8 cellular contexts compared by ENCODE assay signal in the genomic region with DNA sequence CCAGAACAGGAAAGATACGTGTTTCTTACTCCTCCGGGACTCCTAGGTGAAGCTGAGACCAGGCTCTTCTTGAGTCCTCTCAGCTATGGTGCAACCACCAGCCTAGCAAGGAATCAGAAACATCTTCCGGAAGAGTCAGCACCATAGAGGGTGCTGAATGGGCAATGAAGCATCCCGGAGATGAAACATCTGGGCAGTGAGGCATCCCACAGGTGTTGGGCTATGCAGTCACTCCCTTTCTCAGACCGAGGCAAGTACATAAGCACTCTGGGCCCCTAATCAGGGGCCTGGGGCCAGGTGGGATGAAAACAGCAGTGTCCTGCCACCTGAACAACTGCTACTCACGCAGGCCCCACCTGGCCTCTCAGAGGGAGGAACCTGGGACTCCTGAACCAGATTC. TPM values are rescaled to one million over a fixed set of nuclear protein-coding genes. Genes with fewer than 3 reads are reported as not detected.
DNase-seq lines count a peak whose midpoint lies in the region; ATAC-seq, FAIRE-seq and TF ChIP-seq lines count a peak whose summit lies in the region.

No MANE protein-coding gene starts in this region.

- ATAC-seq in HG03378 (IDR thresholded peaks at IDR 0.05; ENCODE audit: unreplicated experiment) (peak; percentile 15), GM12878 (peak; percentile 57)

- no peak for DNase-seq in activated naive CD4-positive, alpha-beta T cell treated with anti-CD3 and anti-CD28 coated beads for 36 hours
- DNase-seq in activated naive CD4-positive, alpha-beta T cell treated with Interleukin-2 at 50 U/mL for 16 hours: no peak
- DNase-seq in GM12878 (ENCODE audit: low read depth, low spot score): peak; percentile 51
- no peak for DNase-seq in mesendoderm
- DNase-seq in NCI-H146 treated with DMSO at 0.1 percent for 48 hours (lab: John Stamatoyannopoulos, UW; ENCODE audit: unreplicated experiment): no peak
- no peak for DNase-seq in ecto neural progenitor cell (ENCODE audit: low spot score)
- no peak for DNase-seq in DMS 273 treated with DMSO at 0.1 percent for 48 hours (lab: John Stamatoyannopoulos, UW)

- peak; percentile 14; the same call in 1 of the 2 replicates for TF ChIP-seq POLR2A in GM12878 (IDR thresholded peaks at IDR 0.05; ENCODE audit: low read depth, low read length)

- H2BK15ac ChIP-seq in mesendoderm (replicated peaks; ENCODE audit: low read depth): no peak overlapping the region

- peaks cover 48% of the 10 kb centered on the region for H3K4me1 Mint-ChIP-seq in activated naive CD4-positive, alpha-beta T cell treated with anti-CD3 and anti-CD28 coated beads for 36 hours (ENCODE audit: low read depth)

- no peaks in the 10 kb centered on the region for H3K27me3 Mint-ChIP-seq in activated naive CD4-positive, alpha-beta T cell treated with anti-CD3 and anti-CD28 coated beads for 36 hours (ENCODE audit: low read depth)

- CTCF ChIA-PET in activated naive CD4-positive, alpha-beta T cell treated with anti-CD3 and anti-CD28 coated beads for 36 hours (lab: Charles Lee): interaction anchor here (0.5 to 2.5 kb wide), 4 partner anchors 16 to 564 kb away, joined by 3 to 11 read pairs (median 4); partner anchors contain the start of gene PASK
- CTCF ChIA-PET in GM12878 (lab: Yijun Ruan, JAX): interaction anchor here (1.4 to 11.9 kb wide), 5 partner anchors 12 to 71 kb away, joined by 3 to 196 read pairs (median 25); partner anchors contain the start of genes ANKMY1, DUSP28 and RNPEPL1

- no peak overlapping the region for H3K18ac ChIP-seq in mesendoderm (ENCODE audit: low read length)

- RAD21 ChIA-PET in GM12878 (lab: Charles Lee; ENCODE audit: unreplicated experiment): interaction anchor here (1.0 to 10.9 kb wide), 3 partner anchors 23 to 70 kb away, joined by 3 to 206 read pairs (median 49); partner anchors contain the start of genes ANKMY1 and DUSP28

- no peak overlapping the region for H3K56ac ChIP-seq in mesendoderm (ENCODE audit: low read length)

- H3K9me3 Mint-ChIP-seq in activated naive CD4-positive, alpha-beta T cell treated with anti-CD3 and anti-CD28 coated beads for 36 hours: peaks cover 2% of the 10 kb centered on the region

- no peak overlapping the region for H2AFZ ChIP-seq in GM12878 (ENCODE audit: control insufficient read depth, low read depth, low read length)

- SMC1A ChIA-PET in GM12878 (lab: Charles Lee; ENCODE audit: uncharacterized antibody, unreplicated experiment): interaction anchor here (1.3 to 6.4 kb wide), 4 partner anchors 23 to 71 kb away, joined by 3 to 124 read pairs (median 18); partner anchors contain the start of genes ANKMY1 and DUSP28

- TF ChIP-seq RAD21 in GM12878 (IDR thresholded peaks at IDR 0.05; ENCODE audit: insufficient read depth, low read depth, low read length): no peak

- H3K4me3 ChIP-seq in GM12878: peak overlapping the region; percentile 95
- no peak overlapping the region for H3K4me3 ChIP-seq in mesendoderm (ENCODE audit: low read length)

- H2BK120ac ChIP-seq in mesendoderm (ENCODE audit: low read depth, low read length): no peak overlapping the region

- peaks cover 50% of the 10 kb centered on the region for H3K79me2 ChIP-seq in GM12878 (ENCODE audit: control insufficient read depth, insufficient read depth, low read length)
- H3K79me2 ChIP-seq in mesendoderm (ENCODE audit: control insufficient read depth, insufficient read depth, low read length): peaks cover 27% of the 10 kb centered on the region

- peak overlapping the region; percentile 92 for H3K4me3 Mint-ChIP-seq in activated naive CD4-positive, alpha-beta T cell treated with anti-CD3 and anti-CD28 coated beads for 36 hours

- no peaks in the 10 kb centered on the region for H3K27me3 ChIP-seq in GM12878 (replicated peaks in 1 of 2; ENCODE audit: control insufficient read depth in 2 of 2, insufficient read depth in 2 of 2, low read length in 1 of 2)
- H3K27me3 ChIP-seq in mesendoderm (ENCODE audit: insufficient read depth, low read length, poor library complexity): no peaks in the 10 kb centered on the region

- BruUV-seq in GM12878 (replicated peaks; lab: Mats Ljungman, UMichigan): no TSS peak

- peaks cover 0 to 1% of the 10 kb centered on the region in 2 experiments; a peak in 2 of 4 replicates for H3K36me3 ChIP-seq in GM12878 (ENCODE audit: control insufficient read depth in 2 of 2, insufficient read depth in 2 of 2, low read length in 1 of 2)
- H3K36me3 ChIP-seq in mesendoderm (ENCODE audit: control insufficient read depth, insufficient read depth, low read length): no peaks in the 10 kb centered on the region

- peaks cover 10% of the 10 kb centered on the region for H3K36me3 Mint-ChIP-seq in activated naive CD4-positive, alpha-beta T cell treated with anti-CD3 and anti-CD28 coated beads for 36 hours (ENCODE audit: low read depth)

- H3K4me1 ChIP-seq in GM12878 (ENCODE audit: control insufficient read depth, insufficient read depth, low read length) (peaks cover 42% of the 10 kb centered on the region), mesendoderm (ENCODE audit: control insufficient read depth, low read depth, low read length) (peaks cover 12% of the 10 kb centered on the region)

- no peak overlapping the region for H3K23ac ChIP-seq in mesendoderm (ENCODE audit: low read length)

- peaks cover 31% of the 10 kb centered on the region for H3K79me1 ChIP-seq in mesendoderm (ENCODE audit: low read length)

- no peaks in the 10 kb centered on the region; the same call in 1 of the 2 replicates for H4K20me1 ChIP-seq in GM12878 (ENCODE audit: control insufficient read depth, insufficient read depth)

- H4K8ac ChIP-seq in mesendoderm (ENCODE audit: low read depth, low read length): no peak overlapping the region

- FAIRE-seq in GM12878 (lab: Jason Lieb, UNC): peak; percentile 18

- H3K27ac Mint-ChIP-seq in activated naive CD4-positive, alpha-beta T cell treated with anti-CD3 and anti-CD28 coated beads for 36 hours: no peak overlapping the region

- H2BK5ac ChIP-seq in mesendoderm (ENCODE audit: low read length): no peak overlapping the region

- no peak overlapping the region for H4K5ac ChIP-seq in mesendoderm (ENCODE audit: low read length)

- intact Hi-C loops in activated naive CD4-positive, alpha-beta T cell treated with anti-CD3 and anti-CD28 coated beads for 36 hours (cut with micrococcal nuclease): no loop called here
- intact Hi-C loops in GM12878 (cut with micrococcal nuclease; ENCODE audit: unreplicated experiment): no loop called here

- no peak for TF ChIP-seq EP300 in GM12878 (IDR thresholded peaks at IDR 0.05; ENCODE audit: borderline replicate concordance in 1 of 2, control insufficient read depth in 1 of 2, low read depth in 2 of 2, low read length in 2 of 2)

- H3K4me2 ChIP-seq in GM12878 (ENCODE audit: control insufficient read depth, insufficient read depth): peak overlapping the region; percentile 73
- H3K4me2 ChIP-seq in mesendoderm (ENCODE audit: low read length): peak overlapping the region; percentile 32

- POLR2A ChIA-PET in GM12878 (lab: Charles Lee): interaction anchor here (1.1 to 6.7 kb wide), 11 partner anchors 16 to 453 kb away, joined by 3 to 233 read pairs (median 5); partner anchors contain the start of genes DUSP28, GPR35 and RNPEPL1

- H3K9me3 ChIP-seq in GM12878 (replicated peaks; ENCODE audit: control insufficient read depth, insufficient read depth, low read length): no peaks in the 10 kb centered on the region; the same call in 1 of the 3 replicates

- peak overlapping the region; percentile 92 for H3K27ac ChIP-seq in GM12878 (ENCODE audit: control insufficient read depth, insufficient read depth)
- H3K27ac ChIP-seq in mesendoderm (ENCODE audit: low read depth, low read length): no peak overlapping the region

- H3K4ac ChIP-seq in mesendoderm (ENCODE audit: low read depth, low read length): no peak overlapping the region

- peak overlapping the region; percentile 84 for H3K9ac ChIP-seq in GM12878 (ENCODE audit: control insufficient read depth, insufficient read depth, low read length)
- peak overlapping the region; percentile 94 for H3K9ac ChIP-seq in mesendoderm (ENCODE audit: low read length)

- H2AK5ac ChIP-seq in mesendoderm (ENCODE audit: low read length): no peak overlapping the region

- in situ Hi-C loops in GM12878 (cut with MboI): no loop called here

- WGBS in GM12878 (ENCODE audit: insufficient coverage, insufficient replicate concordance, low lambda C conversion rate, missing lambda C conversion rate): 3% methylated on average over 6 of the region's 6 CpGs
- no CpG with 5 or more reads among the region's 6 CpGs for WGBS in mesendoderm (ENCODE audit: extremely low coverage, insufficient coverage, low lambda C conversion rate)

- no peak for TF ChIP-seq CTCF in GM12878 (IDR thresholded peaks at IDR 0.05 in 2 of 3, conservative IDR thresholded peaks at IDR 0.05 in 1 of 3; ENCODE audit: control insufficient read depth in 2 of 3, extremely low read depth in 1 of 3, insufficient read depth in 1 of 3, low read depth in 3 of 3, low read length in 3 of 3)

RNA-seq across cellular contexts. Expression of gene CAPN10, which starts 1.4 kb away (rescaled TPM):
- total RNA-seq in activated naive CD4-positive, alpha-beta T cell treated with anti-CD3 and anti-CD28 coated beads for 36 hours: 10 to 100 TPM; 24.9 to 28.5 TPM
- total RNA-seq in GM12878 (2013; cell fraction: nucleolus; rRNA removed): 79.8 and 82.5 TPM in 2 replicates
- total RNA-seq in GM12878 (2014; rRNA removed) (26.6 and 32.9 TPM in 2 replicates), GM12878 (2014; rRNA removed; fragmentation: Illumina TruSeq; extraction: Trizol) (8.4 and 12.4 TPM in 2 replicates), GM12878 (2021) (31.5 and 40.6 TPM in 2 replicates)
- polyA plus RNA-seq in GM12878 (2011; ENCODE audit: low read depth): 4.5 TPM
- polyA plus RNA-seq in GM12878 (2011; rRNA removed) (6.0 and 10.3 TPM in 2 replicates), GM12878 (2014; fragmentation: Illumina TruSeq; extraction: Trizol) (2.4 and 7.3 TPM in 2 replicates), GM12878 (2014; fragmentation: Nextera tagmentation; extraction: Ambion mirVana) (1 to 10 TPM in 1 of 2 experiments, under 1 TPM in 1; 0.37 to 1.6 TPM), GM12878 (2014; rRNA removed) (38.2 and 46.0 TPM in 2 replicates), GM12878 (2016; fragmentation: Nextera tagmentation; extraction: Ambion mirVana) (10 to 100 TPM; 22.6 to 27.1 TPM)
- polyA plus RNA-seq in GM12878 (2011; cell fraction: cytosol; rRNA removed): 9.9 and 23.2 TPM in 2 replicates
- polyA plus RNA-seq in GM12878 (2011; cell fraction: nucleus; rRNA removed): 159 and 187 TPM in 2 replicates
- 19.0 and 21.0 TPM in 2 replicates for polyA plus RNA-seq in GM12878 (2012)
- polyA minus RNA-seq in GM12878 (2011; rRNA and poly(A)+ RNA removed): 7.5 and 13.8 TPM in 2 replicates
- 7.4 and 9.0 TPM in 2 replicates for polyA minus RNA-seq in GM12878 (2011; cell fraction: cytosol; rRNA and poly(A)+ RNA removed)
- polyA minus RNA-seq in GM12878 (2011; cell fraction: nucleus; rRNA and poly(A)+ RNA removed): 31.7 and 59.3 TPM in 2 replicates
- polyA plus RNA-seq in mesendoderm (2013, experiment 1 of 2): 11.8 TPM
- polyA plus RNA-seq in mesendoderm (2013, experiment 2 of 2): 11.6 TPM

RNA-seq across cellular contexts. Expression of gene RNPEPL1, which starts 16.8 kb away (rescaled TPM):
- 10 to 100 TPM; 40.3 to 44.3 TPM for total RNA-seq in activated naive CD4-positive, alpha-beta T cell treated with anti-CD3 and anti-CD28 coated beads for 36 hours
- 20.1 and 20.4 TPM in 2 replicates for total RNA-seq in GM12878 (2013; cell fraction: nucleolus; rRNA removed)
- 18.1 and 21.6 TPM in 2 replicates for total RNA-seq in GM12878 (2014; rRNA removed)
- 5.4 and 6.2 TPM in 2 replicates for total RNA-seq in GM12878 (2014; rRNA removed; fragmentation: Illumina TruSeq; extraction: Trizol)
- total RNA-seq in GM12878 (2021): 49.5 and 53.5 TPM in 2 replicates
- polyA plus RNA-seq in GM12878 (2011; ENCODE audit: low read depth): 13.5 TPM
- polyA plus RNA-seq in GM12878 (2011; rRNA removed): 2.2 and 5.4 TPM in 2 replicates
- polyA plus RNA-seq in GM12878 (2011; cell fraction: cytosol; rRNA removed): 16.9 and 21.7 TPM in 2 replicates
- polyA plus RNA-seq in GM12878 (2011; cell fraction: nucleus; rRNA removed): 81.1 and 82.2 TPM in 2 replicates
- polyA plus RNA-seq in GM12878 (2012): 34.1 and 38.3 TPM in 2 replicates
- polyA plus RNA-seq in GM12878 (2014; fragmentation: Illumina TruSeq; extraction: Trizol): 1.1 and 6.7 TPM in 2 replicates
- 1 to 10 TPM in 1 of 2 experiments, under 1 TPM in 1; 0.24 to 1.2 TPM for polyA plus RNA-seq in GM12878 (2014; fragmentation: Nextera tagmentation; extraction: Ambion mirVana)
- 32.0 and 42.9 TPM in 2 replicates for polyA plus RNA-seq in GM12878 (2014; rRNA removed)
- 1 to 10 TPM; 6.9 to 9.6 TPM for polyA plus RNA-seq in GM12878 (2016; fragmentation: Nextera tagmentation; extraction: Ambion mirVana)
- 8.1 and 20.4 TPM in 2 replicates for polyA minus RNA-seq in GM12878 (2011; rRNA and poly(A)+ RNA removed)
- polyA minus RNA-seq in GM12878 (2011; cell fraction: cytosol; rRNA and poly(A)+ RNA removed): 23.8 and 30.4 TPM in 2 replicates
- 12.5 and 29.9 TPM in 2 replicates for polyA minus RNA-seq in GM12878 (2011; cell fraction: nucleus; rRNA and poly(A)+ RNA removed)
- 5.8 TPM for polyA plus RNA-seq in mesendoderm (2013, experiment 1 of 2)
- polyA plus RNA-seq in mesendoderm (2013, experiment 2 of 2): 5.3 TPM

RNA-seq across cellular contexts. Expression of gene DUSP28, which starts 24.9 kb away (rescaled TPM):
- 1 to 10 TPM; 5.1 to 5.6 TPM for total RNA-seq in activated naive CD4-positive, alpha-beta T cell treated with anti-CD3 and anti-CD28 coated beads for 36 hours
- 10.4 and 11.4 TPM in 2 replicates for total RNA-seq in GM12878 (2013; cell fraction: nucleolus; rRNA removed)
- total RNA-seq in GM12878 (2014; rRNA removed) (8.2 and 8.6 TPM in 2 replicates), GM12878 (2014; rRNA removed; fragmentation: Illumina TruSeq; extraction: Trizol) (3.4 and 3.6 TPM in 2 replicates), GM12878 (2021) (4.8 and 5.2 TPM in 2 replicates)
- polyA plus RNA-seq in GM12878 (2011; ENCODE audit: low read depth): 3.1 TPM
- polyA plus RNA-seq in GM12878 (2011; rRNA removed) (9.5 and 11.0 TPM in 2 replicates), GM12878 (2014; fragmentation: Illumina TruSeq; extraction: Trizol) (4.4 and 4.6 TPM in 2 replicates), GM12878 (2014; fragmentation: Nextera tagmentation; extraction: Ambion mirVana) (1 to 10 TPM; 2.5 to 3.0 TPM), GM12878 (2014; rRNA removed) (6.2 and 7.6 TPM in 2 replicates), GM12878 (2016; fragmentation: Nextera tagmentation; extraction: Ambion mirVana) (10 to 100 TPM; 11.6 to 12.5 TPM)
- polyA plus RNA-seq in GM12878 (2011; cell fraction: cytosol; rRNA removed): 6.3 and 6.4 TPM in 2 replicates
- polyA plus RNA-seq in GM12878 (2011; cell fraction: nucleus; rRNA removed): 3.7 and 5.9 TPM in 2 replicates
- 7.7 and 8.3 TPM in 2 replicates for polyA plus RNA-seq in GM12878 (2012)
- polyA minus RNA-seq in GM12878 (2011; rRNA and poly(A)+ RNA removed): 7.6 and 10.9 TPM in 2 replicates
- polyA minus RNA-seq in GM12878 (2011; cell fraction: cytosol; rRNA and poly(A)+ RNA removed): 1.7 and 3.6 TPM in 2 replicates
- polyA minus RNA-seq in GM12878 (2011; cell fraction: nucleus; rRNA and poly(A)+ RNA removed): 6.4 and 11.9 TPM in 2 replicates
- 1.6 TPM for polyA plus RNA-seq in mesendoderm (2013, experiment 1 of 2)
- polyA plus RNA-seq in mesendoderm (2013, experiment 2 of 2): 1.6 TPM

RNA-seq across cellular contexts. Expression of gene ANKMY1, which starts 27.3 kb away (rescaled TPM):
- total RNA-seq in activated naive CD4-positive, alpha-beta T cell treated with anti-CD3 and anti-CD28 coated beads for 36 hours: 10 to 100 TPM; 17.0 to 17.4 TPM
- total RNA-seq in GM12878 (2013; cell fraction: nucleolus; rRNA removed): 30.8 and 36.5 TPM in 2 replicates
- total RNA-seq in GM12878 (2014; rRNA removed) (8.4 and 11.5 TPM in 2 replicates), GM12878 (2014; rRNA removed; fragmentation: Illumina TruSeq; extraction: Trizol) (9.6 and 10.7 TPM in 2 replicates), GM12878 (2021) (15.3 and 19.6 TPM in 2 replicates)
- 5.1 TPM for polyA plus RNA-seq in GM12878 (2011; ENCODE audit: low read depth)
- polyA plus RNA-seq in GM12878 (2011; rRNA removed) (5.8 and 7.3 TPM in 2 replicates), GM12878 (2014; fragmentation: Illumina TruSeq; extraction: Trizol) (9.0 and 15.1 TPM in 2 replicates), GM12878 (2014; fragmentation: Nextera tagmentation; extraction: Ambion mirVana) (1 to 10 TPM; 1.1 to 2.4 TPM), GM12878 (2014; rRNA removed) (11.6 and 13.8 TPM in 2 replicates), GM12878 (2016; fragmentation: Nextera tagmentation; extraction: Ambion mirVana) (10 to 100 TPM; 10.3 to 11.5 TPM)
- 9.3 and 9.6 TPM in 2 replicates for polyA plus RNA-seq in GM12878 (2011; cell fraction: cytosol; rRNA removed)
- polyA plus RNA-seq in GM12878 (2011; cell fraction: nucleus; rRNA removed): 17.5 and 21.5 TPM in 2 replicates
- 9.4 and 9.8 TPM in 2 replicates for polyA plus RNA-seq in GM12878 (2012)
- 12.7 and 18.9 TPM in 2 replicates for polyA minus RNA-seq in GM12878 (2011; rRNA and poly(A)+ RNA removed)
- 6.4 and 8.2 TPM in 2 replicates for polyA minus RNA-seq in GM12878 (2011; cell fraction: cytosol; rRNA and poly(A)+ RNA removed)
- 13.8 and 23.8 TPM in 2 replicates for polyA minus RNA-seq in GM12878 (2011; cell fraction: nucleus; rRNA and poly(A)+ RNA removed)
- 2.1 TPM for polyA plus RNA-seq in mesendoderm (2013, experiment 1 of 2)
- polyA plus RNA-seq in mesendoderm (2013, experiment 2 of 2): 1.9 TPM

RNA-seq across cellular contexts. Expression of gene GPR35, which starts 40.2 kb away (rescaled TPM):
- 1 to 10 TPM; 2.5 to 2.6 TPM for total RNA-seq in activated naive CD4-positive, alpha-beta T cell treated with anti-CD3 and anti-CD28 coated beads for 36 hours
- 8.6 and 8.8 TPM in 2 replicates for total RNA-seq in GM12878 (2013; cell fraction: nucleolus; rRNA removed)
- total RNA-seq in GM12878 (2014; rRNA removed) (0.76 and 1.6 TPM in 2 replicates), GM12878 (2014; rRNA removed; fragmentation: Illumina TruSeq; extraction: Trizol) (0.14 TPM in 1 of 2 replicates, not detected in the other), GM12878 (2021) (0.56 and 1.1 TPM in 2 replicates)
- 0.62 TPM for polyA plus RNA-seq in GM12878 (2011; ENCODE audit: low read depth)
- polyA plus RNA-seq in GM12878 (2011; rRNA removed) (0.43 and 0.75 TPM in 2 replicates), GM12878 (2014; fragmentation: Illumina TruSeq; extraction: Trizol) (0.18 TPM in 1 of 2 replicates, not detected in the other), GM12878 (2014; fragmentation: Nextera tagmentation; extraction: Ambion mirVana) (not detected), GM12878 (2014; rRNA removed) (0.74 and 1.3 TPM in 2 replicates), GM12878 (2016; fragmentation: Nextera tagmentation; extraction: Ambion mirVana) (under 1 TPM; 0.14 to 0.32 TPM)
- 2.9 and 3.1 TPM in 2 replicates for polyA plus RNA-seq in GM12878 (2011; cell fraction: cytosol; rRNA removed)
- polyA plus RNA-seq in GM12878 (2011; cell fraction: nucleus; rRNA removed): 4.4 TPM in 2 replicates
- 1.8 and 2.4 TPM in 2 replicates for polyA plus RNA-seq in GM12878 (2012)
- 2.0 and 3.3 TPM in 2 replicates for polyA minus RNA-seq in GM12878 (2011; rRNA and poly(A)+ RNA removed)
- polyA minus RNA-seq in GM12878 (2011; cell fraction: cytosol; rRNA and poly(A)+ RNA removed): 1.7 TPM in 1 of 2 replicates, not detected in the other
- 0.97 and 1.1 TPM in 2 replicates for polyA minus RNA-seq in GM12878 (2011; cell fraction: nucleus; rRNA and poly(A)+ RNA removed)
- 0.10 TPM for polyA plus RNA-seq in mesendoderm (2013, experiment 1 of 2)
- polyA plus RNA-seq in mesendoderm (2013, experiment 2 of 2): 0.13 TPM
